18 cellular contexts compared by ENCODE assay signal in the genomic region with DNA sequence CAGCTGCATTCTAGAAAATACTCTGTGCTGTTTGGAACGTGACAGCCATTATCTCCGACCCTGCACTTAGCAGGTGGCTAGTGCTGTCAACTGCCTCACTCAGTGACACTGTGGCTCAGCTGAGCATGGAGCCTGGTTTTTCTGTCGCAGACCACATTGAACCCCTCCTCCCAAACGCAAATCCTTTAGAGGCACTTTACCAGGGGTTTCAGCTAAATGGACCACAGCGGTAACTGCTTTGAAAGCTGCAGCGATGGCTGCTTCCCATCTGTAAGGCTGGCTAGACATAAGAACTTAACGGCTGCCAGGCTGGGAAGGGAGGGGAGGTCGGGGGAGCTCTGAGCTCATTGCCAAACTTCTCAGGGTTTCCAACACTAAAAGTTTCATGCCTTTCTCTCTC. TPM values are rescaled to one million over a fixed set of nuclear protein-coding genes. Genes with fewer than 3 reads are reported as not detected.
DNase-seq lines count a peak whose midpoint lies in the region; TF ChIP-seq lines count a peak whose summit lies in the region.
"Had no signal": no experiment of that assay in that cellular context is flagged by ENCODE, and none has a peak within 500 bp of the region (broad histone marks: within the 10 kb centered on the region; RNA-seq: fewer than 3 reads in every experiment).

No MANE protein-coding gene starts in this region.

- no TSS peak for BruUV-seq in PC-9 (replicated peaks; lab: Mats Ljungman, UMichigan)

- POLR2A ChIA-PET in PC-9 (lab: Charles Lee; ENCODE audit: unreplicated experiment), result no interaction called here
- POLR2A ChIA-PET in CD4-positive, alpha-beta memory T cell (lab: Charles Lee; ENCODE audit: partially characterized antibody), result no interaction called here

- no peak overlapping the region for H3K9ac ChIP-seq in endodermal cell (ENCODE audit: extremely low read depth, low read length, poor library complexity, severe bottlenecking)
- no peak overlapping the region for H3K9ac ChIP-seq in neural progenitor cell

- H3K27ac Mint-ChIP-seq in endodermal cell (no peak overlapping the region), neural progenitor cell (peak overlapping the region; percentile 33)
- no peak overlapping the region for H3K27ac Mint-ChIP-seq in CD4-positive, alpha-beta memory T cell
- H3K27ac Mint-ChIP-seq: CD4-positive, CD25-positive, alpha-beta regulatory T cell had no signal

- H3K9me3 ChIP-seq in endodermal cell (ENCODE audit: control insufficient read depth, low read length) (no peaks in the 10 kb centered on the region), neural progenitor cell (ENCODE audit: low read depth) (no peaks in the 10 kb centered on the region), PC-9 (ENCODE audit: insufficient read depth, low read depth) (no peaks in the 10 kb centered on the region)
- no peaks in the 10 kb centered on the region for H3K9me3 ChIP-seq in CD4-positive, alpha-beta memory T cell (ENCODE audit: control insufficient read depth in 1 of 2, low read length in 2 of 2)
- H3K9me3 ChIP-seq: BE2C, Caco-2 had no signal

- H4K20me1 ChIP-seq in neural progenitor cell (ENCODE audit: low read depth) (no peaks in the 10 kb centered on the region), PC-9 (ENCODE audit: insufficient read depth) (no peaks in the 10 kb centered on the region)

- H3K4me3 Mint-ChIP-seq in endodermal cell, result no peak overlapping the region
- no peak overlapping the region for H3K4me3 Mint-ChIP-seq in neural progenitor cell
- no peak overlapping the region for H3K4me3 Mint-ChIP-seq in CD4-positive, alpha-beta memory T cell
- H3K4me3 Mint-ChIP-seq: CD4-positive, CD25-positive, alpha-beta regulatory T cell had no signal

- no peak for TF ChIP-seq CTCF in endodermal cell (conservative IDR thresholded peaks at IDR 0.05)
- no peak for TF ChIP-seq CTCF in neural progenitor cell (IDR thresholded peaks at IDR 0.05)
- no peak for TF ChIP-seq CTCF in PC-9 (conservative IDR thresholded peaks at IDR 0.05)

- H3K36me3 ChIP-seq in endodermal cell (ENCODE audit: control insufficient read depth, insufficient read depth, low read length) (peaks cover 19% of the 10 kb centered on the region), neural progenitor cell (no peaks in the 10 kb centered on the region), PC-9 (ENCODE audit: low read depth) (no peaks in the 10 kb centered on the region)
- no peaks in the 10 kb centered on the region for H3K36me3 ChIP-seq in CD4-positive, alpha-beta memory T cell (ENCODE audit: insufficient read depth, low read length)
- H3K36me3 ChIP-seq: BE2C had no signal

- intact Hi-C loops in PC-9 (cut with micrococcal nuclease; ENCODE audit: unreplicated experiment), result no loop called here
- intact Hi-C loops in CD4-positive, alpha-beta memory T cell (cut with micrococcal nuclease), result no loop called here

- H3K4me1 Mint-ChIP-seq in endodermal cell, result peaks cover 22% of the 10 kb centered on the region
- peaks cover 29% of the 10 kb centered on the region for H3K4me1 Mint-ChIP-seq in neural progenitor cell
- no peaks in the 10 kb centered on the region for H3K4me1 Mint-ChIP-seq in CD4-positive, alpha-beta memory T cell
- H3K4me1 Mint-ChIP-seq: CD4-positive, CD25-positive, alpha-beta regulatory T cell had no signal

- peak overlapping the region; percentile 42 for H3K27ac ChIP-seq in endodermal cell (ENCODE audit: low read depth, low read length)
- no peak overlapping the region for H3K27ac ChIP-seq in neural progenitor cell
- H3K27ac ChIP-seq in PC-9, result no peak overlapping the region
- no peak overlapping the region for H3K27ac ChIP-seq in CD4-positive, alpha-beta memory T cell (ENCODE audit: low read depth, low read length)
- H3K27ac ChIP-seq: RWPE1 had no signal

- H3K4me2 ChIP-seq in neural progenitor cell (peak overlapping the region; percentile 64), PC-9 (no peak overlapping the region)

- H3K4me3 ChIP-seq in endodermal cell (ENCODE audit: low read length) (no peak overlapping the region), neural progenitor cell (no peak overlapping the region), PC-9 (no peak overlapping the region)
- no peak overlapping the region for H3K4me3 ChIP-seq in CD4-positive, alpha-beta memory T cell (ENCODE audit: low read length in 2 of 2)

- 71 to 81% methylated on average over 6 to 8 of the region's 8 CpGs for WGBS in endodermal cell (ENCODE audit: insufficient coverage in 1 of 2, insufficient read length in 1 of 2), 2 experiments

- H3K4me1 ChIP-seq in endodermal cell (ENCODE audit: control insufficient read depth, insufficient read depth, low read length), result peaks cover 8% of the 10 kb centered on the region
- peaks cover 32% of the 10 kb centered on the region for H3K4me1 ChIP-seq in neural progenitor cell
- no peaks in the 10 kb centered on the region for H3K4me1 ChIP-seq in PC-9 (replicated peaks; ENCODE audit: insufficient read depth)
- no peaks in the 10 kb centered on the region for H3K4me1 ChIP-seq in CD4-positive, alpha-beta memory T cell (ENCODE audit: insufficient read depth, low read length)
- H3K4me1 ChIP-seq: BE2C had no signal

- H3K27me3 ChIP-seq in endodermal cell (ENCODE audit: control insufficient read depth, insufficient read depth, low read length, poor library complexity, severe bottlenecking) (no peaks in the 10 kb centered on the region), neural progenitor cell (peaks cover 8% of the 10 kb centered on the region), PC-9 (ENCODE audit: insufficient read depth, low read depth) (no peaks in the 10 kb centered on the region)
- no peaks in the 10 kb centered on the region for H3K27me3 ChIP-seq in CD4-positive, alpha-beta memory T cell (ENCODE audit: insufficient read depth, low read length)
- H3K27me3 ChIP-seq: BE2C had no signal

- H3K9me3 Mint-ChIP-seq in endodermal cell (no peaks in the 10 kb centered on the region), neural progenitor cell (no peaks in the 10 kb centered on the region)
- H3K9me3 Mint-ChIP-seq in CD4-positive, alpha-beta memory T cell, result no peaks in the 10 kb centered on the region
- H3K9me3 Mint-ChIP-seq: CD4-positive, CD25-positive, alpha-beta regulatory T cell had no signal

- peaks cover 15% of the 10 kb centered on the region for H3K36me3 Mint-ChIP-seq in endodermal cell (ENCODE audit: low read depth)
- no peaks in the 10 kb centered on the region for H3K36me3 Mint-ChIP-seq in neural progenitor cell
- H3K36me3 Mint-ChIP-seq in CD4-positive, alpha-beta memory T cell, result no peaks in the 10 kb centered on the region
- H3K36me3 Mint-ChIP-seq: CD4-positive, CD25-positive, alpha-beta regulatory T cell had no signal

- peak; percentile 8 for DNase-seq in NCI-H2107 treated with DMSO at 0.1 percent for 48 hours (lab: John Stamatoyannopoulos, UW; ENCODE audit: unreplicated experiment)
- DNase-seq in NCI-H2107 (lab: John Stamatoyannopoulos, UW), result no peak
- peak; percentile 5 for DNase-seq in NCI-H128 (lab: John Stamatoyannopoulos, UW; ENCODE audit: unreplicated experiment)
- no peak for DNase-seq in endodermal cell
- peak; percentile 63 for DNase-seq in neural progenitor cell (ENCODE audit: low spot score)
- no peak for DNase-seq in PC-9
- no peak for DNase-seq in CD4-positive, alpha-beta memory T cell
- no peak for DNase-seq in KG1 (lab: John Stamatoyannopoulos, UW)
- DNase-seq: BE2C; Caco-2; CD4-positive, CD25-positive, alpha-beta regulatory T cell; KBM-7; NCI-H1694; NCI-H510A treated with DMSO at 0.1 percent for 48 hours; NCI-H774; PC-3; SIG-M5 had no signal

- H3F3A ChIP-seq in neural progenitor cell (ENCODE audit: low read depth), result peaks cover 17% of the 10 kb centered on the region
- no peaks in the 10 kb centered on the region for H3F3A ChIP-seq in PC-9 (ENCODE audit: insufficient read depth, low read depth)

- no peaks in the 10 kb centered on the region for H3K9me2 ChIP-seq in PC-9 (ENCODE audit: insufficient read depth)

- peaks cover 9% of the 10 kb centered on the region for H3K27me3 Mint-ChIP-seq in endodermal cell (ENCODE audit: insufficient read depth)
- H3K27me3 Mint-ChIP-seq in neural progenitor cell (ENCODE audit: insufficient read depth, low read depth), result peaks cover 9% of the 10 kb centered on the region
- H3K27me3 Mint-ChIP-seq in CD4-positive, alpha-beta memory T cell, result peaks cover 6 to 14% of the 10 kb centered on the region in 2 donors

- CTCF ChIA-PET in PC-9 (lab: Charles Lee), result no interaction called here
- CTCF ChIA-PET in CD4-positive, alpha-beta memory T cell (lab: Charles Lee; ENCODE audit: partially characterized antibody), result no interaction called here

- H3K79me2 ChIP-seq in neural progenitor cell (ENCODE audit: low read depth), result no peaks in the 10 kb centered on the region
- H3K79me2 ChIP-seq in PC-9 (ENCODE audit: low read depth), result no peaks in the 10 kb centered on the region

- H2AFZ ChIP-seq in neural progenitor cell (replicated peaks) (peak overlapping the region; percentile 29), PC-9 (no peak overlapping the region)

RNA-seq across cellular contexts. Expression of a gene that starts 8.1 kb away (rescaled TPM):
- 1 to 10 TPM; 4.2 to 6.4 TPM for total RNA-seq in endodermal cell
- 1.1 TPM for polyA plus RNA-seq in endodermal cell (2013, experiment 1 of 2)
- polyA plus RNA-seq in endodermal cell (2013, experiment 2 of 2), result 1.7 TPM
- total RNA-seq in neural progenitor cell (ENCODE audit: low replicate concordance), result 0.12 TPM in 1 of 2 replicates, not detected in the other
- not detected in 2 replicates for total RNA-seq in PC-9 (2021)
- total RNA-seq in CD4-positive, alpha-beta memory T cell, result not detected
- polyA plus RNA-seq in CD4-positive, alpha-beta memory T cell, result not detected
- total RNA-seq: CD4-positive, CD25-positive, alpha-beta regulatory T cell; PC-3 had no signal
- polyA plus RNA-seq: CD4-positive, CD25-positive, alpha-beta regulatory T cell had no signal

Comparison
In these comparisons a context has a peak if more than half of its experiments do, and no peak if none do; other contexts are left out.
1. DNase-seq: peak in NCI-H2107 treated with DMSO at 0.1 percent for 48 hours (single experiment), NCI-H128 (single experiment) and neural progenitor cell (single experiment); none in NCI-H2107 (single experiment), endodermal cell (single experiment), PC-9 (0 of 2), CD4-positive, alpha-beta memory T cell (0 of 5) and KG1 (single experiment).